1 cellular context compared by ENCODE assay signal in genomic region chr2:37655442-37655841, GRCh38.
TF ChIP-seq lines count a peak whose summit lies in the region.

No MANE protein-coding gene starts in this region.

TF ChIP-seq in HepG2, 621 proteins besides CTCF, POLR2A, EP300 and RAD21 (continued from another document):
- TF ChIP-seq, protein P1, sequence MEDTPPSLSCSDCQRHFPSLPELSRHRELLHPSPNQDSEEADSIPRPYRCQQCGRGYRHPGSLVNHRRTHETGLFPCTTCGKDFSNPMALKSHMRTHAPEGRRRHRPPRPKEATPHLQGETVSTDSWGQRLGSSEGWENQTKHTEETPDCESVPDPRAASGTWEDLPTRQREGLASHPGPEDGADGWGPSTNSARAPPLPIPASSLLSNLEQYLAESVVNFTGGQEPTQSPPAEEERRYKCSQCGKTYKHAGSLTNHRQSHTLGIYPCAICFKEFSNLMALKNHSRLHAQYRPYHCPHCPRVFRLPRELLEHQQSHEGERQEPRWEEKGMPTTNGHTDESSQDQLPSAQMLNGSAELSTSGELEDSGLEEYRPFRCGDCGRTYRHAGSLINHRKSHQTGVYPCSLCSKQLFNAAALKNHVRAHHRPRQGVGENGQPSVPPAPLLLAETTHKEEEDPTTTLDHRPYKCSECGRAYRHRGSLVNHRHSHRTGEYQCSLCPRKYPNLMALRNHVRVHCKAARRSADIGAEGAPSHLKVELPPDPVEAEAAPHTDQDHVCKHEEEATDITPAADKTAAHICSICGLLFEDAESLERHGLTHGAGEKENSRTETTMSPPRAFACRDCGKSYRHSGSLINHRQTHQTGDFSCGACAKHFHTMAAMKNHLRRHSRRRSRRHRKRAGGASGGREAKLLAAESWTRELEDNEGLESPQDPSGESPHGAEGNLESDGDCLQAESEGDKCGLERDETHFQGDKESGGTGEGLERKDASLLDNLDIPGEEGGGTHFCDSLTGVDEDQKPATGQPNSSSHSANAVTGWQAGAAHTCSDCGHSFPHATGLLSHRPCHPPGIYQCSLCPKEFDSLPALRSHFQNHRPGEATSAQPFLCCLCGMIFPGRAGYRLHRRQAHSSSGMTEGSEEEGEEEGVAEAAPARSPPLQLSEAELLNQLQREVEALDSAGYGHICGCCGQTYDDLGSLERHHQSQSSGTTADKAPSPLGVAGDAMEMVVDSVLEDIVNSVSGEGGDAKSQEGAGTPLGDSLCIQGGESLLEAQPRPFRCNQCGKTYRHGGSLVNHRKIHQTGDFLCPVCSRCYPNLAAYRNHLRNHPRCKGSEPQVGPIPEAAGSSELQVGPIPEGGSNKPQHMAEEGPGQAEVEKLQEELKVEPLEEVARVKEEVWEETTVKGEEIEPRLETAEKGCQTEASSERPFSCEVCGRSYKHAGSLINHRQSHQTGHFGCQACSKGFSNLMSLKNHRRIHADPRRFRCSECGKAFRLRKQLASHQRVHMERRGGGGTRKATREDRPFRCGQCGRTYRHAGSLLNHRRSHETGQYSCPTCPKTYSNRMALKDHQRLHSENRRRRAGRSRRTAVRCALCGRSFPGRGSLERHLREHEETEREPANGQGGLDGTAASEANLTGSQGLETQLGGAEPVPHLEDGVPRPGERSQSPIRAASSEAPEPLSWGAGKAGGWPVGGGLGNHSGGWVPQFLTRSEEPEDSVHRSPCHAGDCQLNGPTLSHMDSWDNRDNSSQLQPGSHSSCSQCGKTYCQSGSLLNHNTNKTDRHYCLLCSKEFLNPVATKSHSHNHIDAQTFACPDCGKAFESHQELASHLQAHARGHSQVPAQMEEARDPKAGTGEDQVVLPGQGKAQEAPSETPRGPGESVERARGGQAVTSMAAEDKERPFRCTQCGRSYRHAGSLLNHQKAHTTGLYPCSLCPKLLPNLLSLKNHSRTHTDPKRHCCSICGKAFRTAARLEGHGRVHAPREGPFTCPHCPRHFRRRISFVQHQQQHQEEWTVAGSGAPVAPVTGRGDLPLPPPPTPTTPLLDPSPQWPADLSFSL (CRISPR knock-in tag; IDR thresholded peaks at IDR 0.05), result no peak
- no peak for TF ChIP-seq ZNF775 (CRISPR knock-in tag; IDR thresholded peaks at IDR 0.05; ENCODE audit: borderline replicate concordance)
